ENCODE assay signal across 8 cellular contexts in genomic region chr2:176002684-176003225, GRCh38. TPM values are rescaled to one million over a fixed set of nuclear protein-coding genes. Genes with fewer than 3 reads are reported as not detected.
DNase-seq lines count a peak whose midpoint lies in the region; ATAC-seq and TF ChIP-seq lines count a peak whose summit lies in the region.

No MANE protein-coding gene starts in this region.

- peak; percentile 4 for ATAC-seq in HG03442 (IDR thresholded peaks at IDR 0.05; ENCODE audit: unreplicated experiment)
- peak; percentile 9 for ATAC-seq in esophagus mucosa
- peak in 2 of 3 donors; percentile 9 to 10 for ATAC-seq in natural killer cell
- no peak for ATAC-seq in HG02852 (IDR thresholded peaks at IDR 0.05; ENCODE audit: unreplicated experiment)
- no peak for ATAC-seq in HG03520 (IDR thresholded peaks at IDR 0.05; ENCODE audit: unreplicated experiment)

- H3K4me3 Mint-ChIP-seq in activated CD4-positive, alpha-beta T cell treated with anti-CD3 and anti-CD28 coated beads, Interleukin-2, amount 10 ng/mL, durations not matched to agents 24 days and 14 days, result peak overlapping the region; percentile 100
- peak overlapping the region; percentile 92 for H3K4me3 Mint-ChIP-seq in natural killer cell

- no peak for DNase-seq in activated CD4-positive, alpha-beta T cell treated with anti-CD3 and anti-CD28 coated beads, Interleukin-2, amount 10 ng/mL, durations not matched to agents 24 days and 14 days
- DNase-seq in activated CD4-positive, alpha-beta T cell treated with anti-CD3 and anti-CD28 coated beads, Interleukin-2, amount 50 U/mL, for 4 hours, result no peak
- DNase-seq in SW480 (ENCODE audit: low spot score) (peak; percentile 43), natural killer cell (no peak)

- TF ChIP-seq CTCF in natural killer cell (IDR thresholded peaks at IDR 0.05), result no peak

- peaks cover 9% of the 10 kb centered on the region for H3K27me3 Mint-ChIP-seq in activated CD4-positive, alpha-beta T cell treated with anti-CD3 and anti-CD28 coated beads, Interleukin-2, amount 10 ng/mL, durations not matched to agents 24 days and 14 days
- H3K27me3 Mint-ChIP-seq in natural killer cell (ENCODE audit: low read depth in 2 of 2), result peaks cover 9 to 11% of the 10 kb centered on the region in 2 donors

- intact Hi-C loops in activated CD4-positive, alpha-beta T cell treated with anti-CD3 and anti-CD28 coated beads, Interleukin-2, amount 10 ng/mL, durations not matched to agents 24 days and 14 days (cut with micrococcal nuclease), result loop anchor here (5.0 to 10.0 kb wide), 6 partner anchors 270 to 1758 kb away; partner anchors contain the start of genes HNRNPA3 and OLA1
- intact Hi-C loops in natural killer cell (cut with micrococcal nuclease), result no loop called here

- peak overlapping the region; percentile 98 for H3K27ac Mint-ChIP-seq in activated CD4-positive, alpha-beta T cell treated with anti-CD3 and anti-CD28 coated beads, Interleukin-2, amount 10 ng/mL, durations not matched to agents 24 days and 14 days
- peak overlapping the region; percentile 85 to 89 for H3K27ac Mint-ChIP-seq in natural killer cell

- peaks cover 1% of the 10 kb centered on the region for H3K36me3 Mint-ChIP-seq in activated CD4-positive, alpha-beta T cell treated with anti-CD3 and anti-CD28 coated beads, Interleukin-2, amount 10 ng/mL, durations not matched to agents 24 days and 14 days (ENCODE audit: low read depth)
- H3K36me3 Mint-ChIP-seq in natural killer cell, result no peaks in the 10 kb centered on the region

- no peaks in the 10 kb centered on the region for H3K9me3 Mint-ChIP-seq in activated CD4-positive, alpha-beta T cell treated with anti-CD3 and anti-CD28 coated beads, Interleukin-2, amount 10 ng/mL, durations not matched to agents 24 days and 14 days
- no peaks in the 10 kb centered on the region for H3K9me3 Mint-ChIP-seq in natural killer cell

- peaks cover 20% of the 10 kb centered on the region for H3K4me1 Mint-ChIP-seq in activated CD4-positive, alpha-beta T cell treated with anti-CD3 and anti-CD28 coated beads, Interleukin-2, amount 10 ng/mL, durations not matched to agents 24 days and 14 days
- peaks cover 16 to 24% of the 10 kb centered on the region in 2 donors for H3K4me1 Mint-ChIP-seq in natural killer cell

RNA-seq across cellular contexts. Expression of gene LNPK, which starts 0.7 kb away (rescaled TPM):
- total RNA-seq in activated CD4-positive, alpha-beta T cell treated with anti-CD3 and anti-CD28 coated beads, Interleukin-2, amount 10 ng/mL, durations not matched to agents 24 days and 14 days, result 46.3 and 47.8 TPM in 2 replicates
- 36.6 TPM for total RNA-seq in esophagus mucosa
- total RNA-seq in natural killer cell, result 10 to 100 TPM; 23.9 to 29.9 (median 29.1) TPM

Comparison
In these comparisons a context has a peak if more than half of its experiments do, and no peak if none do; other contexts are left out.
1. ATAC-seq: peak in HG03442 (single experiment), esophagus mucosa (single experiment) and natural killer cell (2 of 3); none in HG02852 (single experiment) and HG03520 (single experiment).